Comparison of ENCODE assay signal across 30 cellular contexts in the genomic region with DNA sequence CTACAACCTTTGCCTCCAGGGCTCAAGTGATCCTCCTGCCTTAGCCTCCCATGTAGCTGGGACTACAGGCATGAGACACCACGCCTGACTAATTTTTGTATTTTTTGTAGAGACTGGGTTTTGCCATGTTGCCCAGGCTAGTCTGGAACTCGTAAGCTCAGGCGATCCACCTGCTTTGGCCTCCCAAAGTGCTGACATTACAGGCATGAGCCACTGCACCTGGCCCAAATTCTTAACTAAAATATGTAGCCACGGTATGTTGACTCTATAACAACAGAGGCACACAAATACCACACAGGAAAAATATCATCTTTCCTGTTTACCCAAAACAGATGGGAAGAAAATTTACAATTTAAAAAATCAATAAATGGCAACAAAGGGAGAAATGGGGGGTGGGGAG.
"Had no signal": no experiment of that assay in that cellular context is flagged by ENCODE, and none has a peak within 500 bp of the region (broad histone marks: within the 10 kb centered on the region; RNA-seq: fewer than 3 reads in every experiment).

No MANE protein-coding gene starts in this region.

- H3K27ac Mint-ChIP-seq: activated CD8-positive, alpha-beta T cell treated with anti-CD3 and anti-CD28 coated beads for 36 hours; activated naive CD4-positive, alpha-beta T cell treated with anti-CD3 and anti-CD28 coated beads for 36 hours; activated naive CD4-positive, alpha-beta T cell treated with anti-CD3 and anti-CD28 coated beads, Interleukin-2, amount 50 U/mL, for 24 hours; activated naive CD8-positive, alpha-beta T cell treated with anti-CD3 and anti-CD28 coated beads for 36 hours; activated naive CD8-positive, alpha-beta T cell treated with anti-CD3 and anti-CD28 coated beads, Interleukin-2, amount 50 U/mL, for 24 hours; activated T-helper 17 cell treated with anti-CD3 and anti-CD28 coated beads, Interleukin-2, amount 50 U/mL, for 72 hours; T-cell; T-helper 17 cell; T-helper 2 cell treated with Interferon-gamma antibody and Interleukin-4, amounts not matched to agents 5 μg/mL and 100 μg/mL, for 36 hours had no signal

- H3K27ac ChIP-seq: adrenal gland, body of pancreas, colonic mucosa, epithelial cell of prostate, esophagus squamous epithelium, gastroesophageal sphincter had no signal

- H3K27me3 Mint-ChIP-seq: activated CD8-positive, alpha-beta T cell treated with anti-CD3 and anti-CD28 coated beads for 36 hours; activated naive CD4-positive, alpha-beta T cell treated with anti-CD3 and anti-CD28 coated beads, Interleukin-2, amount 50 U/mL, for 24 hours; activated naive CD8-positive, alpha-beta T cell treated with anti-CD3 and anti-CD28 coated beads for 36 hours; activated naive CD8-positive, alpha-beta T cell treated with anti-CD3 and anti-CD28 coated beads, Interleukin-2, amount 50 U/mL, for 24 hours; activated T-helper 17 cell treated with anti-CD3 and anti-CD28 coated beads, Interleukin-2, amount 50 U/mL, for 72 hours; T-cell; T-helper 17 cell had no signal

- H3K4me1 Mint-ChIP-seq: activated naive CD4-positive, alpha-beta T cell treated with anti-CD3 and anti-CD28 coated beads, Interleukin-2, amount 50 U/mL, for 24 hours; activated naive CD8-positive, alpha-beta T cell treated with anti-CD3 and anti-CD28 coated beads for 36 hours; activated naive CD8-positive, alpha-beta T cell treated with anti-CD3 and anti-CD28 coated beads, Interleukin-2, amount 50 U/mL, for 24 hours; activated T-helper 17 cell treated with anti-CD3 and anti-CD28 coated beads, Interleukin-2, amount 50 U/mL, for 72 hours; T-cell had no signal

- ATAC-seq: activated CD8-positive, alpha-beta T cell treated with anti-CD3 and anti-CD28 coated beads for 36 hours; activated naive CD8-positive, alpha-beta T cell treated with anti-CD3 and anti-CD28 coated beads, Interleukin-2, amount 50 U/mL, for 24 hours; activated T-cell treated with anti-CD3 and anti-CD28 coated beads, Interleukin-2, amount 50 U/mL, for 4 hours; activated T-helper 17 cell treated with anti-CD3 and anti-CD28 coated beads, Interleukin-2, amount 50 U/mL, for 72 hours; body of pancreas; gastroesophageal sphincter; T-cell; T-helper 17 cell had no signal

- H3K9me3 Mint-ChIP-seq: activated CD8-positive, alpha-beta T cell treated with anti-CD3 and anti-CD28 coated beads for 36 hours; activated naive CD4-positive, alpha-beta T cell treated with anti-CD3 and anti-CD28 coated beads for 36 hours; activated naive CD4-positive, alpha-beta T cell treated with anti-CD3 and anti-CD28 coated beads, Interleukin-2, amount 50 U/mL, for 24 hours; activated naive CD8-positive, alpha-beta T cell treated with anti-CD3 and anti-CD28 coated beads for 36 hours; activated naive CD8-positive, alpha-beta T cell treated with anti-CD3 and anti-CD28 coated beads, Interleukin-2, amount 50 U/mL, for 24 hours; activated T-cell treated with anti-CD3 and anti-CD28 coated beads, Interleukin-2, amount 50 U/mL, for 4 hours; activated T-helper 17 cell treated with anti-CD3 and anti-CD28 coated beads, Interleukin-2, amount 50 U/mL, for 72 hours; T-cell; T-helper 2 cell treated with Interferon-gamma antibody and Interleukin-4, amounts not matched to agents 5 μg/mL and 100 μg/mL, for 36 hours had no signal

- DNase-seq: activated CD4-positive, alpha-beta T cell treated with anti-CD3 and anti-CD28 coated beads for 1 hour; activated CD4-positive, alpha-beta T cell treated with anti-CD3 and anti-CD28 coated beads for 4 hours; activated CD4-positive, alpha-beta T cell treated with anti-CD3 and anti-CD28 coated beads, Interleukin-2, amount 50 U/mL, for 1 hour; activated CD4-positive, alpha-beta T cell treated with anti-CD3 and anti-CD28 coated beads, Interleukin-2, amount 50 U/mL, for 48 hours; activated CD8-positive, alpha-beta memory T cell treated with anti-CD3 and anti-CD28 coated beads for 24 hours; activated CD8-positive, alpha-beta T cell treated with anti-CD3 and anti-CD28 coated beads for 36 hours; activated effector memory CD4-positive, alpha-beta T cell treated with Interleukin-2 at 50 U/mL for 16 hours; activated gamma-delta T cell treated with Interleukin-2 at 50 U/mL for 16 hours; activated naive CD4-positive, alpha-beta T cell treated with anti-CD3 and anti-CD28 coated beads for 36 hours; activated naive CD8-positive, alpha-beta T cell treated with anti-CD3 and anti-CD28 coated beads for 36 hours; activated naive CD8-positive, alpha-beta T cell treated with anti-CD3 and anti-CD28 coated beads, Interleukin-2, amount 50 U/mL, for 24 hours; activated T-cell treated with anti-CD3 and anti-CD28 coated beads, Interleukin-2, amount 50 U/mL, for 4 hours; adrenal gland; amygdala; aorta; body of pancreas; caudate nucleus; colonic mucosa; effector CD8-positive, alpha-beta T cell; esophagus squamous epithelium; foreskin melanocyte; SW 1271; T-cell; T-helper 17 cell; T1000 had no signal

- H3K4me3 Mint-ChIP-seq: activated CD8-positive, alpha-beta T cell treated with anti-CD3 and anti-CD28 coated beads for 36 hours; activated naive CD4-positive, alpha-beta T cell treated with anti-CD3 and anti-CD28 coated beads for 36 hours; activated naive CD4-positive, alpha-beta T cell treated with anti-CD3 and anti-CD28 coated beads, Interleukin-2, amount 50 U/mL, for 24 hours; activated naive CD8-positive, alpha-beta T cell treated with anti-CD3 and anti-CD28 coated beads for 36 hours; activated naive CD8-positive, alpha-beta T cell treated with anti-CD3 and anti-CD28 coated beads, Interleukin-2, amount 50 U/mL, for 24 hours; activated T-cell treated with anti-CD3 and anti-CD28 coated beads, Interleukin-2, amount 50 U/mL, for 4 hours; activated T-helper 17 cell treated with anti-CD3 and anti-CD28 coated beads, Interleukin-2, amount 50 U/mL, for 72 hours; T-cell; T-helper 17 cell; T-helper 2 cell treated with Interferon-gamma antibody and Interleukin-4, amounts not matched to agents 5 μg/mL and 100 μg/mL, for 36 hours had no signal
